In genomic region chr2:84940088-84940470, GRCh38 we compare ENCODE assay signal across 12 cellular contexts. TPM values are rescaled to one million over a fixed set of nuclear protein-coding genes. Genes with fewer than 3 reads are reported as not detected.
DNase-seq lines count a peak whose midpoint lies in the region; ATAC-seq and TF ChIP-seq lines count a peak whose summit lies in the region.
"Had no signal": no experiment of that assay in that cellular context is flagged by ENCODE, and none has a peak within 500 bp of the region (broad histone marks: within the 10 kb centered on the region; RNA-seq: fewer than 3 reads in every experiment).

No MANE protein-coding gene starts in this region.

- no peak overlapping the region for H3K4me3 ChIP-seq in BLaER1
- H3K4me3 ChIP-seq in coronary artery: peak overlapping the region; percentile 21
- H3K4me3 ChIP-seq in heart right ventricle: peak overlapping the region in 1 of 10 donors; percentile 33
- H3K4me3 ChIP-seq: HAP-1, suprapubic skin had no signal

- H3K4me1 ChIP-seq in BLaER1 (peaks cover 34% of the 10 kb centered on the region), heart right ventricle (peaks cover 0 to 29% (median 0%) of the 10 kb centered on the region in 9 donors)
- H3K4me1 ChIP-seq: HAP-1, suprapubic skin had no signal

- TF ChIP-seq CTCF in coronary artery (IDR thresholded peaks at IDR 0.05) (no peak), heart right ventricle (IDR thresholded peaks at IDR 0.05) (no peak)

- DNase-seq in coronary artery (ENCODE audit: low spot score) (no peak), SKM-1 treated with dmso at 0.1 percent for 144 hours (lab: John Stamatoyannopoulos, UW; ENCODE audit: unreplicated experiment) (no peak), G401 (ENCODE audit: low spot score) (no peak), heart right ventricle (no peak), HPDE6-E6E7 (ENCODE audit: extremely low spot score) (no peak)
- DNase-seq: right cardiac atrium, T1000 had no signal

- no peaks in the 10 kb centered on the region for H3K36me3 ChIP-seq in BLaER1
- H3K36me3 ChIP-seq in heart right ventricle: no peaks in the 10 kb centered on the region
- H3K36me3 ChIP-seq: HAP-1, suprapubic skin had no signal

- H4K20me1 ChIP-seq in BLaER1: no peaks in the 10 kb centered on the region

- 0 out of 2 replicates have a peak overlapping the region, but pooled peaks have one; percentile 48 for H3K9ac ChIP-seq in BLaER1

- intact Hi-C loops in heart right ventricle (cut with DNase I): no loop called here

- H3K4me2 ChIP-seq in BLaER1: peak overlapping the region; percentile 64

- H3K27ac ChIP-seq in BLaER1: peak overlapping the region; percentile 75
- H3K27ac ChIP-seq in coronary artery: no peak overlapping the region
- peak overlapping the region in 1 of 10 donors; percentile 72 for H3K27ac ChIP-seq in heart right ventricle
- H3K27ac ChIP-seq: suprapubic skin had no signal

- H3K27me3 ChIP-seq in BLaER1 (no peaks in the 10 kb centered on the region), heart right ventricle (peaks cover 0 to 3% (median 0%) of the 10 kb centered on the region in 7 donors)
- H3K27me3 ChIP-seq: suprapubic skin had no signal

- no peaks in the 10 kb centered on the region for H3K9me3 ChIP-seq in BLaER1
- H3K9me3 ChIP-seq in heart right ventricle: no peaks in the 10 kb centered on the region
- H3K9me3 ChIP-seq: HAP-1, suprapubic skin had no signal

- 70 to 72% methylated on average over 3 of the region's 3 CpGs for WGBS in heart right ventricle, 2 donors

- ATAC-seq in GM19397 (IDR thresholded peaks at IDR 0.05; ENCODE audit: unreplicated experiment) (peak; percentile 12), HG03432 (IDR thresholded peaks at IDR 0.05; ENCODE audit: unreplicated experiment) (peak; percentile 4), heart right ventricle (no peak)

- in situ Hi-C loops in G401 (cut with HindIII; ENCODE audit: low sequenced_read_pairs): no loop called here

RNA-seq across cellular contexts. Expression of gene KCMF1, which starts 30.9 kb away (rescaled TPM):
- total RNA-seq in G401 (2014; rRNA removed; shearing (Covaris generic)): 53.3 and 133 TPM in 2 replicates
- total RNA-seq in heart right ventricle: 10 to 100 TPM; 69.0 to 89.5 (median 81.0) TPM
- polyA plus RNA-seq in heart right ventricle: 10 to 100 TPM in 1 of 2 donors, 1 to 10 TPM in 1; 6.9 to 39.4 TPM

RNA-seq across cellular contexts. Expression of gene TMSB10, which starts 34.6 kb away (rescaled TPM):
- total RNA-seq in G401 (2014; rRNA removed; shearing (Covaris generic)): 1,848 and 2,842 TPM in 2 replicates
- total RNA-seq in heart right ventricle: 1,000 to 10,000 TPM in 2 of 10 donors, 100 to 1,000 TPM in 8; 217 to 1,060 (median 297) TPM
- 1,000 to 10,000 TPM; 1,049 to 2,308 TPM for polyA plus RNA-seq in heart right ventricle

RNA-seq across cellular contexts. Expression of gene TRABD2A, which starts 59.2 kb away (rescaled TPM):
- 5.5 and 9.9 TPM in 2 replicates for total RNA-seq in G401 (2014; rRNA removed; shearing (Covaris generic))
- total RNA-seq in heart right ventricle: 1 to 10 TPM in 3 of 10 donors, under 1 TPM in 7; 0.34 to 2.0 (median 0.55) TPM
- 1 to 10 TPM in 1 of 2 donors, under 1 TPM in 1; 0.97 to 1.5 TPM for polyA plus RNA-seq in heart right ventricle

Comparison
In these comparisons a context has a peak if more than half of its experiments do, and no peak if none do; other contexts are left out.
1. ATAC-seq: peak in GM19397 (single experiment) and HG03432 (single experiment); none in heart right ventricle (0 of 8).